ENCODE assay signal across 8 cellular contexts in the genomic region with DNA sequence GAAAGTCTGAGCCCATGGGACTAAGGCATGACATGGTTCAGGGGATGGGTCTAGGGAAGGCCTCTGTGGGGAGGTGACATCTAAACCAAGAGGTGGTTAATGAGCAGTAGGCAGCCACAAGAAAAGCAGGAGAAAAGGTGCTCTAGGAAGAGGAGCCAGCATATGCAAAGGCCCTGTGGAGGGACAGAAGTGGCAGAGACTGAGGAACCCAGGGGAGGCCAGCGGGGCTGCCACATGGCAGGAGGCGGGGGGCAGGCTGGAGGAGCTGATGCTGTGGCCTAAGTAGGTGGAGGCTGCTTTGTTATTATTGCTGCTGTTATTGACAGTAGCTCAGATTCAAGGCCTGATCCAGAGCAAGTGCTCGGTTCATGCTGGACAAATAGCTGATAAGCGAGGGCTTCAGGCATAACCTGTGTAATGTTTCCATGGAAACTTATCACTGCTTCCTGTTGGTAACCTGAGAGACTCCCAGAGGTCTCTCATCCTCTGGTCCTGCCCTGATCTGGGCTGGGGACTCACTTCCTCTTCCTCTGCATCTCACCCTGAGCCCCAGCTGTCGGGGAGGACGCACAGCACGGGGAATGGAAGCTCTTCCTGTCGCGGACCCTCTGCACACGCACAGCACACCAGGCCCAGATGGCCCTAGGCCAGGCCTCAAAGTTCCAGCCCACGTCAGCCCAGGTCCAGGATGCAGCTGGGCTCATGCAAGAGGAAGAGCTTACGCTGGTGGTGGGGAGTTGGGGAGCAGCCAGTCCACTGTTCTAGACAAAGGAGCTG.
DNase-seq lines count a peak whose midpoint lies in the region; ATAC-seq and TF ChIP-seq lines count a peak whose summit lies in the region.

No MANE protein-coding gene starts in this region.

- H3K9me3 ChIP-seq in Karpas-422 (ENCODE audit: low read length), result no peaks in the 10 kb centered on the region
- H3K9me3 ChIP-seq in mesenchymal stem cell (ENCODE audit: control insufficient read depth, low read length), result no peaks in the 10 kb centered on the region

- no peak overlapping the region for H3K27ac Mint-ChIP-seq in natural killer cell
- H3K27ac Mint-ChIP-seq in natural killer cell treated with Interleukin-12 subunit alpha and Interleukin-12 subunit beta and Interleukin-15 and Interleukin-18, amount 100 ng/mL, for 72 hours, result no peak overlapping the region
- H3K27ac Mint-ChIP-seq in activated naive CD8-positive, alpha-beta T cell, result peak overlapping the region; percentile 72

- no peaks in the 10 kb centered on the region for H3K9me3 Mint-ChIP-seq in natural killer cell
- H3K9me3 Mint-ChIP-seq in natural killer cell treated with Interleukin-12 subunit alpha and Interleukin-12 subunit beta and Interleukin-15 and Interleukin-18, amount 100 ng/mL, for 72 hours, result no peaks in the 10 kb centered on the region
- no peaks in the 10 kb centered on the region for H3K9me3 Mint-ChIP-seq in activated naive CD8-positive, alpha-beta T cell (ENCODE audit: low read depth)

- H2BK12ac ChIP-seq in mesenchymal stem cell (ENCODE audit: low read length in 2 of 2), result no peak overlapping the region

- ATAC-seq in natural killer cell (peak in 2 of 3 donors; percentile 34 to 48), GM19324 (IDR thresholded peaks at IDR 0.05; ENCODE audit: low FRiP score, unreplicated experiment) (no peak), HG03280 (IDR thresholded peaks at IDR 0.05; ENCODE audit: unreplicated experiment) (no peak)
- no peak for ATAC-seq in natural killer cell treated with Interleukin-12 subunit alpha and Interleukin-12 subunit beta and Interleukin-15 and Interleukin-18, amount 100 ng/mL, for 72 hours

- no peak for DNase-seq in natural killer cell
- DNase-seq in natural killer cell treated with Interleukin-12 subunit alpha and Interleukin-12 subunit beta and Interleukin-15 and Interleukin-18, amount 100 ng/mL, for 72 hours (ENCODE audit: low spot score), result no peak
- peak; percentile 96 for DNase-seq in Karpas-422
- DNase-seq in mesenchymal stem cell, result peak; percentile 23
- no peak for DNase-seq in NCI-H526 treated with DMSO at 0.1 percent for 48 hours (lab: John Stamatoyannopoulos, UW)

- H3K9ac ChIP-seq in Karpas-422 (ENCODE audit: low read length) (peak overlapping the region; percentile 65), mesenchymal stem cell (ENCODE audit: low read length) (no peak overlapping the region)

- H3K27me3 ChIP-seq in Karpas-422 (ENCODE audit: low read length), result no peaks in the 10 kb centered on the region
- H3K27me3 ChIP-seq in mesenchymal stem cell (ENCODE audit: control insufficient read depth in 1 of 2, insufficient read depth in 1 of 2, low read length in 2 of 2), result peaks cover 38 to 72% of the 10 kb centered on the region in 2 experiments

- H4K8ac ChIP-seq in mesenchymal stem cell (ENCODE audit: low read length), result peak overlapping the region; percentile 0

- H2BK5ac ChIP-seq in mesenchymal stem cell (ENCODE audit: low read depth, low read length, poor library complexity, severe bottlenecking), result no peak overlapping the region

- 72% methylated on average over 12 of the region's 12 CpGs for WGBS in mesenchymal stem cell

- no peak overlapping the region for H3K4me3 Mint-ChIP-seq in natural killer cell
- no peak overlapping the region for H3K4me3 Mint-ChIP-seq in natural killer cell treated with Interleukin-12 subunit alpha and Interleukin-12 subunit beta and Interleukin-15 and Interleukin-18, amount 100 ng/mL, for 72 hours
- H3K4me3 Mint-ChIP-seq in activated naive CD8-positive, alpha-beta T cell, result no peak overlapping the region

- no peak overlapping the region for H4K91ac ChIP-seq in mesenchymal stem cell (ENCODE audit: low read length)

- H3K4me1 ChIP-seq in Karpas-422 (ENCODE audit: low read length), result peaks cover 98% of the 10 kb centered on the region
- peaks cover 8% of the 10 kb centered on the region for H3K4me1 ChIP-seq in mesenchymal stem cell (ENCODE audit: control insufficient read depth, insufficient read depth, low read depth, low read length)

- H2AK5ac ChIP-seq in mesenchymal stem cell (ENCODE audit: low read length, severe bottlenecking), result no peak overlapping the region

- H2BK120ac ChIP-seq in mesenchymal stem cell (ENCODE audit: low read depth, low read length), result no peak overlapping the region

- no peaks in the 10 kb centered on the region for H3K79me1 ChIP-seq in mesenchymal stem cell (replicated peaks; ENCODE audit: low read length, poor library complexity, severe bottlenecking)

- peak overlapping the region; percentile 99 for H3K27ac ChIP-seq in Karpas-422 (ENCODE audit: low read length)
- no peak overlapping the region for H3K27ac ChIP-seq in mesenchymal stem cell (ENCODE audit: low read length, poor library complexity, severe bottlenecking)

- H3K4ac ChIP-seq in mesenchymal stem cell (ENCODE audit: low read depth in 1 of 2, low read length in 2 of 2), result no peak overlapping the region

- H3K4me1 Mint-ChIP-seq in natural killer cell, result peaks cover 11 to 12% of the 10 kb centered on the region in 2 donors
- H3K4me1 Mint-ChIP-seq in natural killer cell treated with Interleukin-12 subunit alpha and Interleukin-12 subunit beta and Interleukin-15 and Interleukin-18, amount 100 ng/mL, for 72 hours (ENCODE audit: low read depth in 2 of 2), result peaks cover 5 to 7% of the 10 kb centered on the region in 2 donors
- peaks cover 14% of the 10 kb centered on the region for H3K4me1 Mint-ChIP-seq in activated naive CD8-positive, alpha-beta T cell (ENCODE audit: low read depth)

- H3K9me2 ChIP-seq in Karpas-422 (replicated peaks; ENCODE audit: insufficient read depth, low read length), result no peaks in the 10 kb centered on the region

- H3K36me3 ChIP-seq in Karpas-422 (ENCODE audit: insufficient read depth, low read length) (no peaks in the 10 kb centered on the region), mesenchymal stem cell (ENCODE audit: control insufficient read depth in 1 of 2, insufficient read depth in 2 of 2, low read depth in 1 of 2, low read length in 2 of 2) (no peaks in the 10 kb centered on the region)

- H3K79me2 ChIP-seq in Karpas-422 (ENCODE audit: low read length), result no peaks in the 10 kb centered on the region

- intact Hi-C loops in natural killer cell (cut with micrococcal nuclease), result no loop called here

- H2AFZ ChIP-seq in Karpas-422 (ENCODE audit: low read length), result no peak overlapping the region
- no peak overlapping the region for H2AFZ ChIP-seq in mesenchymal stem cell (ENCODE audit: low read depth, low read length)

- H2BK15ac ChIP-seq in mesenchymal stem cell (ENCODE audit: low read depth, poor library complexity, severe bottlenecking), result peak overlapping the region; percentile 17

- peaks cover 4 to 8% of the 10 kb centered on the region in 2 donors for H3K27me3 Mint-ChIP-seq in natural killer cell (ENCODE audit: low read depth in 2 of 2)
- H3K27me3 Mint-ChIP-seq in natural killer cell treated with Interleukin-12 subunit alpha and Interleukin-12 subunit beta and Interleukin-15 and Interleukin-18, amount 100 ng/mL, for 72 hours, result peaks cover 0 to 4% of the 10 kb centered on the region in 2 donors
- no peaks in the 10 kb centered on the region for H3K27me3 Mint-ChIP-seq in activated naive CD8-positive, alpha-beta T cell

- H3K4me3 ChIP-seq in Karpas-422 (ENCODE audit: low read length) (peak overlapping the region; percentile 45), mesenchymal stem cell (ENCODE audit: insufficient read depth in 1 of 2, low read depth in 1 of 2, low read length in 2 of 2) (no peak overlapping the region)

- no peak overlapping the region for H3K23ac ChIP-seq in mesenchymal stem cell (ENCODE audit: low read length in 2 of 2)

- H3K14ac ChIP-seq in mesenchymal stem cell (ENCODE audit: low read length in 2 of 2), result no peak overlapping the region

- peak overlapping the region; percentile 0 to 13 for H3K18ac ChIP-seq in mesenchymal stem cell (ENCODE audit: low read depth in 1 of 2, low read length in 2 of 2)

- H3K4me2 ChIP-seq in Karpas-422 (ENCODE audit: low read depth, low read length, poor library complexity, severe bottlenecking) (peak overlapping the region; percentile 60), mesenchymal stem cell (ENCODE audit: low read length, poor library complexity, severe bottlenecking) (no peak overlapping the region)

- no peaks in the 10 kb centered on the region for H3K36me3 Mint-ChIP-seq in natural killer cell
- H3K36me3 Mint-ChIP-seq in natural killer cell treated with Interleukin-12 subunit alpha and Interleukin-12 subunit beta and Interleukin-15 and Interleukin-18, amount 100 ng/mL, for 72 hours, result no peaks in the 10 kb centered on the region
- no peaks in the 10 kb centered on the region for H3K36me3 Mint-ChIP-seq in activated naive CD8-positive, alpha-beta T cell

- TF ChIP-seq CTCF in natural killer cell (IDR thresholded peaks at IDR 0.05), result no peak

- H4K20me1 ChIP-seq in Karpas-422 (ENCODE audit: insufficient read depth, low read depth, low read length), result no peaks in the 10 kb centered on the region

Comparison
In these comparisons a context has a peak if more than half of its experiments do, and no peak if none do; other contexts are left out.
1. ATAC-seq: peak in natural killer cell (2 of 3); none in natural killer cell treated with Interleukin-12 subunit alpha and Interleukin-12 subunit beta and Interleukin-15 and Interleukin-18, amount 100 ng/mL, for 72 hours (0 of 2), GM19324 (single experiment) and HG03280 (single experiment).
2. DNase-seq: peak in Karpas-422 (single experiment) and mesenchymal stem cell (single experiment); none in natural killer cell (single experiment), natural killer cell treated with Interleukin-12 subunit alpha and Interleukin-12 subunit beta and Interleukin-15 and Interleukin-18, amount 100 ng/mL, for 72 hours (single experiment) and NCI-H526 treated with DMSO at 0.1 percent for 48 hours (single experiment).